In genomic region chr2:66431840-66432511, GRCh38 we compare ENCODE assay signal across 12 cellular contexts. TPM values are rescaled to one million over a fixed set of nuclear protein-coding genes. Genes with fewer than 3 reads are reported as not detected.
DNase-seq lines count a peak whose midpoint lies in the region; ATAC-seq and TF ChIP-seq lines count a peak whose summit lies in the region.
"Had no signal": no experiment of that assay in that cellular context is flagged by ENCODE, and none has a peak within 500 bp of the region (broad histone marks: within the 10 kb centered on the region; RNA-seq: fewer than 3 reads in every experiment).

No MANE protein-coding gene starts in this region.

- intact Hi-C loops in Caco-2 (cut with micrococcal nuclease; ENCODE audit: unreplicated experiment) = loop anchor here (2.0 to 10.0 kb wide), 4 partner anchors 65 to 1603 kb away; partner anchors contain the start of gene ETAA1
- intact Hi-C loops in adrenal gland (cut with DNase I) = loop anchor here in 1 of 2 donors (10.0 kb wide), 1 partner anchor 783 kb away; no protein-coding TSS in a partner anchor

- H3K36me3 ChIP-seq in Caco-2 (ENCODE audit: control insufficient read depth, insufficient read depth, low read length) (no peaks in the 10 kb centered on the region), adrenal gland (replicated peaks in 1 of 2) (no peaks in the 10 kb centered on the region), iPS DF 6.9 (ENCODE audit: control insufficient read depth, insufficient read depth, low read length) (no peaks in the 10 kb centered on the region)
- H3K36me3 ChIP-seq: BLaER1 treated with 17β-estradiol and CSF1 and Interleukin-3, amounts not matched to agents 10 nM and 100 nM; HAP-1 had no signal

- CTCF ChIA-PET in Caco-2 (lab: Charles Lee) = no interaction called here

- POLR2A ChIA-PET in Caco-2 (lab: Charles Lee) = interaction anchor here (0.5 kb wide), 1 partner anchor 136 kb away, joined by 4 read pairs; no protein-coding TSS in a partner anchor

- no peak for DNase-seq in Caco-2
- peak in 3 of 7 donors; percentile 19 to 55 (median 45) for DNase-seq in adrenal gland
- DNase-seq in iPS DF 6.9 (ENCODE audit: low read depth, low spot score) = no peak
- DNase-seq in progenitor cell of endocrine pancreas (ENCODE audit: low spot score, unreplicated experiment) = no peak
- no peak for DNase-seq in stimulated activated CD4-positive, alpha-beta T cell treated with anti-CD3 and anti-CD28 coated beads, Interleukin-4, amount 100 ng/mL, for 4 hours
- no peak for DNase-seq in activated T-cell treated with anti-CD3 and anti-CD28 coated beads, Interleukin-2, amount 50 U/mL, for 4 hours
- DNase-seq: activated CD8-positive, alpha-beta memory T cell treated with anti-CD3 and anti-CD28 coated beads for 24 hours had no signal

- H3K4me3 ChIP-seq in Caco-2 (ENCODE audit: low read depth, low read length) (peak overlapping the region; percentile 75), adrenal gland (peak overlapping the region in 1 of 4 donors; percentile 71), iPS DF 6.9 (ENCODE audit: low read length) (peak overlapping the region; percentile 12; the same call in 1 of the 2 replicates)
- H3K4me3 ChIP-seq: BLaER1 treated with 17β-estradiol and CSF1 and Interleukin-3, amounts not matched to agents 10 nM and 100 nM had no signal

- no peak for TF ChIP-seq CTCF in Caco-2 (IDR thresholded peaks at IDR 0.05; ENCODE audit: insufficient read depth in 1 of 2, low read depth in 1 of 2, low read length in 1 of 2, severe bottlenecking in 1 of 2, unreplicated experiment in 1 of 2)
- TF ChIP-seq CTCF in adrenal gland (IDR thresholded peaks at IDR 0.05) = no peak
- no peak for TF ChIP-seq CTCF in progenitor cell of endocrine pancreas (IDR thresholded peaks at IDR 0.05; ENCODE audit: unreplicated experiment)

- peak overlapping the region in 3 of 5 donors; percentile 11 to 93 (median 62) for H3K27ac ChIP-seq in adrenal gland
- H3K27ac ChIP-seq in iPS DF 6.9 (ENCODE audit: low read length) = no peak overlapping the region
- H3K27ac ChIP-seq: BLaER1 treated with 17β-estradiol and CSF1 and Interleukin-3, amounts not matched to agents 10 nM and 100 nM had no signal

- no peak for ATAC-seq in activated T-cell treated with anti-CD3 and anti-CD28 coated beads, Interleukin-2, amount 50 U/mL, for 4 hours
- ATAC-seq in HG02885 (IDR thresholded peaks at IDR 0.05; ENCODE audit: poor library complexity, unreplicated experiment) = no peak
- ATAC-seq in HG02981 (IDR thresholded peaks at IDR 0.05; ENCODE audit: unreplicated experiment) = no peak

- H3K27me3 Mint-ChIP-seq in Caco-2 (ENCODE audit: insufficient read depth, unreplicated experiment) = no peaks in the 10 kb centered on the region
- H3K27me3 Mint-ChIP-seq in progenitor cell of endocrine pancreas = no peaks in the 10 kb centered on the region
- peaks cover 73% of the 10 kb centered on the region for H3K27me3 Mint-ChIP-seq in activated T-cell treated with anti-CD3 and anti-CD28 coated beads, Interleukin-2, amount 50 U/mL, for 4 hours (ENCODE audit: low read depth)

- WGBS in adrenal gland, 4 donors = 21 to 53% (median 39%) methylated on average over 21 to 36 of the region's 36 CpGs
- WGBS in iPS DF 6.9 (ENCODE audit: insufficient coverage, insufficient read length) = no CpG with 5 or more reads among the region's 36 CpGs

- H3K4me3 Mint-ChIP-seq in Caco-2 (ENCODE audit: unreplicated experiment) (peak overlapping the region; percentile 81), progenitor cell of endocrine pancreas (ENCODE audit: low read depth) (peak overlapping the region; percentile 95)
- H3K4me3 Mint-ChIP-seq in activated T-cell treated with anti-CD3 and anti-CD28 coated beads, Interleukin-2, amount 50 U/mL, for 4 hours = no peak overlapping the region

- H3K27me3 ChIP-seq in Caco-2 (replicated peaks; ENCODE audit: control insufficient read depth, insufficient read depth, low read length) (no peaks in the 10 kb centered on the region), adrenal gland (no peaks in the 10 kb centered on the region), iPS DF 6.9 (ENCODE audit: control insufficient read depth, insufficient read depth, low read length) (peaks cover 58% of the 10 kb centered on the region)

- H3K4me1 ChIP-seq in Caco-2 = peaks cover 25% of the 10 kb centered on the region
- H3K4me1 ChIP-seq in adrenal gland (replicated peaks in 1 of 2) = peaks cover 6 to 19% of the 10 kb centered on the region in 2 donors
- peaks cover 3% of the 10 kb centered on the region; the same call in 1 of the 2 replicates for H3K4me1 ChIP-seq in iPS DF 6.9 (ENCODE audit: control insufficient read depth, insufficient read depth, low read length)
- H3K4me1 ChIP-seq: HAP-1 had no signal

- TF ChIP-seq POLR2A in adrenal gland (IDR thresholded peaks at IDR 0.05) = no peak

- peaks cover 13% of the 10 kb centered on the region for H3K36me3 Mint-ChIP-seq in Caco-2 (ENCODE audit: insufficient read depth, unreplicated experiment)
- H3K36me3 Mint-ChIP-seq in progenitor cell of endocrine pancreas (ENCODE audit: insufficient read depth) = peaks cover 5% of the 10 kb centered on the region
- H3K36me3 Mint-ChIP-seq in activated T-cell treated with anti-CD3 and anti-CD28 coated beads, Interleukin-2, amount 50 U/mL, for 4 hours (ENCODE audit: insufficient read depth) = no peaks in the 10 kb centered on the region

- H3K4me1 Mint-ChIP-seq in Caco-2 (ENCODE audit: low read depth, unreplicated experiment) (peaks cover 16% of the 10 kb centered on the region), progenitor cell of endocrine pancreas (ENCODE audit: low read depth) (peaks cover 36% of the 10 kb centered on the region)
- H3K4me1 Mint-ChIP-seq in activated T-cell treated with anti-CD3 and anti-CD28 coated beads, Interleukin-2, amount 50 U/mL, for 4 hours (ENCODE audit: low read depth) = peaks cover 30% of the 10 kb centered on the region

- no TSS peak for BruUV-seq in Caco-2 (replicated peaks; lab: Mats Ljungman, UMichigan)

- no peak overlapping the region for H3K27ac Mint-ChIP-seq in Caco-2 (ENCODE audit: unreplicated experiment)
- H3K27ac Mint-ChIP-seq in progenitor cell of endocrine pancreas = peak overlapping the region; percentile 100
- H3K27ac Mint-ChIP-seq: T-helper 2 cell treated with Interferon-gamma antibody and Interleukin-4, amounts not matched to agents 5 μg/mL and 100 μg/mL, for 36 hours had no signal

- no peaks in the 10 kb centered on the region for H3K9me3 ChIP-seq in Caco-2
- no peaks in the 10 kb centered on the region for H3K9me3 ChIP-seq in adrenal gland (replicated peaks in 1 of 3)
- H3K9me3 ChIP-seq in iPS DF 6.9 (ENCODE audit: control insufficient read depth, insufficient read depth, low read length) = no peaks in the 10 kb centered on the region
- H3K9me3 ChIP-seq: HAP-1 had no signal

- no peaks in the 10 kb centered on the region for H3K9me3 Mint-ChIP-seq in Caco-2 (ENCODE audit: unreplicated experiment)
- H3K9me3 Mint-ChIP-seq in progenitor cell of endocrine pancreas (ENCODE audit: low read depth) = no peaks in the 10 kb centered on the region
- H3K9me3 Mint-ChIP-seq in activated T-cell treated with anti-CD3 and anti-CD28 coated beads, Interleukin-2, amount 50 U/mL, for 4 hours = no peaks in the 10 kb centered on the region
- H3K9me3 Mint-ChIP-seq: T-helper 2 cell treated with Interferon-gamma antibody and Interleukin-4, amounts not matched to agents 5 μg/mL and 100 μg/mL, for 36 hours had no signal

RNA-seq across cellular contexts. Expression of gene MEIS1, which starts 2.9 kb away (rescaled TPM):
- 7.4 and 10.5 TPM in 2 replicates for total RNA-seq in Caco-2 (2022)
- 100 to 1,000 TPM in 5 of 8 donors, 10 to 100 TPM in 3; 56.3 to 257 (median 129) TPM for total RNA-seq in adrenal gland
- polyA plus RNA-seq in adrenal gland = 100 to 1,000 TPM in 1 of 3 donors, 10 to 100 TPM in 2; 75.4 to 106 (median 98.4) TPM
- total RNA-seq in progenitor cell of endocrine pancreas = 296 and 306 TPM in 2 replicates
- total RNA-seq in activated T-cell treated with anti-CD3 and anti-CD28 coated beads, Interleukin-2, amount 50 U/mL, for 4 hours = under 1 TPM; 0.46 to 0.53 (median 0.46) TPM
